ENCODE assay signal across 29 cellular contexts in the genomic region with DNA sequence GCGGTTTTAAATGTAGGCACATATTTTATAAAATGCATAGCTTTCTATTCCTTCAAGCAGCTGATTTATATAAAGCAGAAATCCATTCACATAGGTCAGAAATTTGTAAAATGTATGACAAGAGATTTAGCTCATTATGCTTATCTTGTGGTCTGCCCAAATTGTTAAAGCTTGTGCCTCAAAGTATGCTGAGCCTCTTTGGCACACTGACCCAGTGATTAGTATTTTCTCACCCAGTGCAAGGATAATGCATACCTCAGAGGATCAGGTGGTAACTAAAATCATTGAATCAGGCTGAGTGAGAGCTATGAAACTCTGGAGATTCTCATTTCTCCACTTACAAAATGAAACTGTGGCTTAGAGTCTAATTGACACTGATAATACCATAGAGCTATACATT.
"Had no signal": no experiment of that assay in that cellular context is flagged by ENCODE, and none has a peak within 500 bp of the region (broad histone marks: within the 10 kb centered on the region; RNA-seq: fewer than 3 reads in every experiment).

No MANE protein-coding gene starts in this region.

- H3K9ac ChIP-seq: parathyroid adenoma had no signal

- DNase-seq: naive thymus-derived CD4-positive, alpha-beta T cell; natural killer cell; nucleus accumbens; ovary; retina; right cardiac atrium; right lobe of liver; sigmoid colon; small intestine; stimulated activated CD4-positive, alpha-beta T cell treated with anti-CD3 and anti-CD28 coated beads, Interleukin-15, amount 100 ng/mL, for 24 hours; stimulated activated CD4-positive, alpha-beta T cell treated with anti-CD3 and anti-CD28 coated beads, Interleukin-2, amount 100 ng/mL, for 24 hours; stimulated activated CD4-positive, alpha-beta T cell treated with anti-CD3 and anti-CD28 coated beads, Interleukin-2, amount 100 ng/mL, for 48 hours; stimulated activated CD4-positive, alpha-beta T cell treated with anti-CD3 and anti-CD28 coated beads, Interleukin-4, amount 100 ng/mL, for 24 hours; stimulated activated naive B cell treated with anti-CD40 and anti-IgM and Interleukin-4, amounts not matched to agents 10 μg/mL and 1 μg/mL and 100 μg/mL, for 72 hours; stimulated activated naive CD4-positive, alpha-beta T cell treated with Interleukin-2 at 50 U/mL for 16 hours; stomach; thyroid gland; trophoblast cell; upper lobe of left lung had no signal

- H3K36me3 ChIP-seq: neutrophil, ovary, prostate gland, right lobe of liver, sigmoid colon, stomach, thoracic aorta, thyroid gland, tibial nerve, upper lobe of left lung, vagina had no signal

- H3K9me3 ChIP-seq: neutrophil, ovary, prostate gland, right lobe of liver, sigmoid colon, stomach, thoracic aorta, thyroid gland, tibial nerve, upper lobe of left lung, vagina had no signal

- H3K4me1 ChIP-seq: parathyroid adenoma, prostate gland, right lobe of liver, sigmoid colon, stomach, thyroid gland, tibial nerve, upper lobe of left lung, vagina had no signal

- FAIRE-seq: small intestine, urothelium cell line had no signal

- ATAC-seq: naive thymus-derived CD4-positive, alpha-beta T cell; natural killer cell; right cardiac atrium; right lobe of liver; stimulated activated effector memory CD8-positive, alpha-beta T cell treated with anti-CD3 and anti-CD28 coated beads, Interleukin-12 subunit alpha, Interleukin-12 subunit beta, amount 100 ng/mL, for 72 hours; stimulated activated naive B cell treated with anti-CD40 and anti-IgM and Interleukin-4, amounts not matched to agents 10 μg/mL and 1 μg/mL and 100 μg/mL, for 72 hours had no signal

- H3K9me3 Mint-ChIP-seq: nephron; stimulated activated naive B cell treated with anti-CD40 and anti-IgM and Interleukin-4, amounts not matched to agents 10 μg/mL and 1 μg/mL and 100 μg/mL, for 72 hours had no signal

- H3K79me2 ChIP-seq: parathyroid adenoma had no signal

- H3K27ac Mint-ChIP-seq: naive thymus-derived CD4-positive, alpha-beta T cell; natural killer cell; nephron; stimulated activated effector memory CD8-positive, alpha-beta T cell treated with anti-CD3 and anti-CD28 coated beads, Interleukin-12 subunit alpha, Interleukin-12 subunit beta, amount 100 ng/mL, for 72 hours; stimulated activated naive B cell treated with anti-CD40 and anti-IgM and Interleukin-4, amounts not matched to agents 10 μg/mL and 1 μg/mL and 100 μg/mL, for 72 hours; stimulated activated naive CD8-positive, alpha-beta T cell treated with anti-CD3 and anti-CD28 coated beads, Interleukin-15, Interleukin-2, amounts not matched to agents 100 ng/mL and 50 ng/mL, for 24 hours had no signal

- H3K27me3 Mint-ChIP-seq: naive thymus-derived CD4-positive, alpha-beta T cell; stimulated activated naive B cell treated with anti-CD40 and anti-IgM and Interleukin-4, amounts not matched to agents 10 μg/mL and 1 μg/mL and 100 μg/mL, for 72 hours; stimulated activated naive CD8-positive, alpha-beta T cell treated with anti-CD3 and anti-CD28 coated beads, Interleukin-15, Interleukin-2, amounts not matched to agents 100 ng/mL and 50 ng/mL, for 24 hours had no signal

- H3K4me3 Mint-ChIP-seq: naive thymus-derived CD4-positive, alpha-beta T cell; natural killer cell; nephron; stimulated activated effector memory CD8-positive, alpha-beta T cell treated with anti-CD3 and anti-CD28 coated beads, Interleukin-12 subunit alpha, Interleukin-12 subunit beta, amount 100 ng/mL, for 72 hours; stimulated activated naive B cell treated with anti-CD40 and anti-IgM and Interleukin-4, amounts not matched to agents 10 μg/mL and 1 μg/mL and 100 μg/mL, for 72 hours; stimulated activated naive CD8-positive, alpha-beta T cell treated with anti-CD3 and anti-CD28 coated beads, Interleukin-15, Interleukin-2, amounts not matched to agents 100 ng/mL and 50 ng/mL, for 24 hours had no signal

- H3K27ac ChIP-seq: neutrophil, ovary, parathyroid adenoma, prostate gland, right lobe of liver, sigmoid colon, stomach, thoracic aorta, thyroid gland, tibial nerve, upper lobe of left lung, vagina had no signal

- H3K4me3 ChIP-seq: ovary, prostate gland, right lobe of liver, sigmoid colon, stomach, thoracic aorta, thyroid gland, tibial nerve, upper lobe of left lung, vagina had no signal

- H2AFZ ChIP-seq: parathyroid adenoma had no signal

- H3K36me3 Mint-ChIP-seq: naive thymus-derived CD4-positive, alpha-beta T cell; natural killer cell; stimulated activated effector memory CD8-positive, alpha-beta T cell treated with anti-CD3 and anti-CD28 coated beads, Interleukin-12 subunit alpha, Interleukin-12 subunit beta, amount 100 ng/mL, for 72 hours; stimulated activated naive B cell treated with anti-CD40 and anti-IgM and Interleukin-4, amounts not matched to agents 10 μg/mL and 1 μg/mL and 100 μg/mL, for 72 hours had no signal

- H3K27me3 ChIP-seq: neutrophil, ovary, right lobe of liver, sigmoid colon, stomach, thyroid gland, tibial nerve, upper lobe of left lung, vagina had no signal

- H3K4me1 Mint-ChIP-seq: naive thymus-derived CD4-positive, alpha-beta T cell; natural killer cell; nephron; stimulated activated effector memory CD8-positive, alpha-beta T cell treated with anti-CD3 and anti-CD28 coated beads, Interleukin-12 subunit alpha, Interleukin-12 subunit beta, amount 100 ng/mL, for 72 hours; stimulated activated naive B cell treated with anti-CD40 and anti-IgM and Interleukin-4, amounts not matched to agents 10 μg/mL and 1 μg/mL and 100 μg/mL, for 72 hours had no signal
